ENCODE assay signal across 15 cellular contexts in genomic region chr4:173919196-173919595, GRCh38.
"Had no signal": no experiment of that assay in that cellular context is flagged by ENCODE, and none has a peak within 500 bp of the region (broad histone marks: within the 10 kb centered on the region; RNA-seq: fewer than 3 reads in every experiment).

No MANE protein-coding gene starts in this region.

- H3K4me1 ChIP-seq: adrenal gland, foreskin keratinocyte, lower lobe of right lung, thyroid gland had no signal

- H3K27me3 ChIP-seq: adrenal gland, foreskin keratinocyte, thyroid gland had no signal

- H3K9me3 ChIP-seq: adrenal gland, lower lobe of right lung, thyroid gland had no signal

- DNase-seq: activated CD4-positive, alpha-beta T cell treated with anti-CD3 and anti-CD28 coated beads, Interleukin-2, amount 50 U/mL, for 4 hours; activated gamma-delta T cell; adrenal gland; foreskin keratinocyte; hypothalamus; lower lobe of right lung; stimulated activated CD4-positive, alpha-beta T cell treated with anti-CD3 and anti-CD28 coated beads, Interleukin-12 subunit alpha, Interleukin-12 subunit beta, amount 100 ng/mL, for 4 hours; stimulated activated CD4-positive, alpha-beta T cell treated with anti-CD3 and anti-CD28 coated beads, Interleukin-1b, Interleukin-23, amount 100 ng/mL, for 48 hours; stimulated activated CD8-positive, alpha-beta memory T cell treated with anti-CD3 and anti-CD28 coated beads, Interleukin-4, amount 100 ng/mL, for 48 hours; stimulated activated naive CD4-positive, alpha-beta T cell; thyroid gland; WERI-Rb-1 had no signal

- H3K4me3 ChIP-seq: adrenal gland, coronary artery, lower lobe of right lung, thyroid gland had no signal

- H3K27ac ChIP-seq: adrenal gland, foreskin keratinocyte, lower lobe of right lung, thyroid gland, WERI-Rb-1 had no signal

- H3K36me3 ChIP-seq: adrenal gland, lower lobe of right lung, thyroid gland, WERI-Rb-1 had no signal

- FAIRE-seq: keratinocyte had no signal

- ATAC-seq: foreskin keratinocyte; lower lobe of right lung; natural killer cell treated with Interleukin-12 subunit alpha and Interleukin-12 subunit beta and Interleukin-15 and Interleukin-18, amount 100 ng/mL, for 72 hours had no signal
